In the genomic region with DNA sequence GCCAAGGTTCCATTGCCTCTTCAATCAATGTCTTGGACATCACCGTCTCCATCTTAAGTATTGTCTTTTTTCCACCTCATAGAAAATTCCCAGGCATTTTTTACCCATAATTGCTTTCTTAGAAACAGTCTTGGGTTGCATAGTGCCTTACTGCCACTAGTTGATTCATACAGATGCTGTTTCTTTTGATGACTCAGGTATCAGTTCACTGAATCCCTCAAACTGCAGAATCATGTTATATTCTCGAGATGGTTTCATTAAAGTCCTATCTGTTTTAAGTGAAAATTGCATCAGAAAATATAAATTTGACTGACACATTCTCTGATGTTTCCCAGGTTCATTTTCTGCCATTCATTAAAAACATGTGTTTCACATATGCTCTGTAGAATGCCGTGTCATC, we compare ENCODE assay signal across 14 cellular contexts.
"Had no signal": no experiment of that assay in that cellular context is flagged by ENCODE, and none has a peak within 500 bp of the region (broad histone marks: within the 10 kb centered on the region; RNA-seq: fewer than 3 reads in every experiment).

No MANE protein-coding gene starts in this region.

- H3K36me3 ChIP-seq: neutrophil, stomach, thoracic aorta, uterus had no signal

- H3K9me3 ChIP-seq: thoracic aorta, uterus had no signal

- ATAC-seq: left colon; naive thymus-derived CD8-positive, alpha-beta T cell; WTC11 had no signal

- H3K27me3 ChIP-seq: neutrophil, stomach, uterus had no signal

- DNase-seq: activated CD4-positive, alpha-beta T cell treated with anti-CD3 and anti-CD28 coated beads, Interleukin-2, amount 10 ng/mL, durations not matched to agents 7 days and 5 days; activated CD8-positive, alpha-beta memory T cell treated with anti-CD3 and anti-CD28 coated beads for 24 hours; amygdala; cerebellar nuclear complex; left colon; naive thymus-derived CD8-positive, alpha-beta T cell; stimulated activated CD4-positive, alpha-beta T cell treated with anti-CD3 and anti-CD28 coated beads, Interleukin-15, amount 100 ng/mL, for 24 hours; stimulated activated CD4-positive, alpha-beta T cell treated with anti-CD3 and anti-CD28 coated beads, Interleukin-4, amount 100 ng/mL, for 4 hours; stomach; uterus had no signal

- H3K4me3 ChIP-seq: lung, stomach, thoracic aorta, uterus had no signal

- H3K27ac ChIP-seq: neutrophil, stomach, thoracic aorta, uterus had no signal

- H3K4me1 ChIP-seq: stomach, uterus had no signal
